8 cellular contexts compared by ENCODE assay signal in the genomic region with DNA sequence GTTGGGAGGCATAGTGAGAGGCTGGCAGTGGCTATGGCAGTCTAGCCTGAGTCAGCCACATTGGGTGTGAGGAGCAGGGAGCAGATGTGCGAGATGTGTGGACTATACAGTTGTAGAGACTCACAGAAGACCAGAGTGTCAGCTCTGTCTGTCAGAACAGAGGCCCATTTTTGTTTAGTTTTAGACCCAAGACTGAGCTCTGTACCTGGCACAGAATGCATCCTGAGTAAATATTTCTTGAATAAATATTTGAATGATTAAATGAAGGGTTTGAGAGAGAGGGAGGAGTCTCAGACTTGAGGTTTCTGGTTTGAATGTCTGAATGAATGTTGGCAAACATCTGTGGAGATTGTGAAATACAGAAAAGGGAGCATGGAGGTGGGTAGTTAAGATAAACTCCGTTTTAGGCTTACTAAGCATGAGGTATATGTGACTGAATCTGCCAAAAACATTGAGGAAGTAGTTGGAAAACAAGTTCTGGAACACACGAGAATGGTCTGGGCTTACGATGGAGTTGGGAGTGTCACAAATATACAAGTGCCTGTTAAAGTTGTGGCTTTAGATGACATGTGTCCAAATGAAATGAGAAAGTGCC. TPM values are rescaled to one million over a fixed set of nuclear protein-coding genes. Genes with fewer than 3 reads are reported as not detected.
A peak's percentile ranks its signal among the peaks of the same experiment; 100 is the strongest.
DNase-seq lines count a peak whose midpoint lies in the region; ATAC-seq and TF ChIP-seq lines count a peak whose summit lies in the region.

No MANE protein-coding gene starts in this region.

- H4K20me1 ChIP-seq in OCI-LY1 (ENCODE audit: insufficient read depth, low read length) = no peaks in the 10 kb centered on the region

- no peak for TF ChIP-seq CTCF in OCI-LY1 (IDR thresholded peaks at IDR 0.05; ENCODE audit: low read length)
- no peak for TF ChIP-seq CTCF in ovary (IDR thresholded peaks at IDR 0.05)

- H3K4me3 ChIP-seq in OCI-LY1 (ENCODE audit: low read depth, low read length, poor library complexity, severe bottlenecking) (no peak overlapping the region), ovary (no peak overlapping the region)

- intact Hi-C loops in ovary (cut with DNase I) = loop anchor here in 1 of 4 donors (10.0 kb wide), 2 partner anchors 211 to 1141 kb away; a partner anchor contains a TSS

- H3K9ac ChIP-seq in OCI-LY1 (ENCODE audit: low read length) = no peak overlapping the region

- 21 to 26% (median 26%) methylated on average over 4 of the region's 4 CpGs for WGBS in ovary, 3 donors

- H3K4me1 ChIP-seq in OCI-LY1 (ENCODE audit: insufficient read depth, low read length, severe bottlenecking) = peaks cover 23% of the 10 kb centered on the region
- H3K4me1 ChIP-seq in ovary (ENCODE audit: insufficient read depth) = peaks cover 21% of the 10 kb centered on the region

- no peaks in the 10 kb centered on the region for H3K9me2 ChIP-seq in OCI-LY1 (ENCODE audit: low read depth, low read length)

- H3K27ac ChIP-seq in OCI-LY1 (ENCODE audit: low read depth, low read length, poor library complexity, severe bottlenecking) = peak overlapping the region; percentile 14
- peak overlapping the region in 1 of 2 donors; percentile 11 for H3K27ac ChIP-seq in ovary

- H3F3A ChIP-seq in OCI-LY1 (ENCODE audit: insufficient read depth, low read length) = no peaks in the 10 kb centered on the region

- TF ChIP-seq POLR2A in ovary (IDR thresholded peaks at IDR 0.05) = no peak

- H3K9me3 ChIP-seq in OCI-LY1 (ENCODE audit: low read length) (no peaks in the 10 kb centered on the region), ovary (no peaks in the 10 kb centered on the region)

- H3K4me2 ChIP-seq in OCI-LY1 (ENCODE audit: low read length) = no peak overlapping the region

- peaks cover 52% of the 10 kb centered on the region for H3K79me2 ChIP-seq in OCI-LY1 (ENCODE audit: insufficient read depth, low read length)

- H3K27me3 ChIP-seq in OCI-LY1 (ENCODE audit: insufficient read depth, low read length) (no peaks in the 10 kb centered on the region), ovary (no peaks in the 10 kb centered on the region)

- H2AFZ ChIP-seq in OCI-LY1 (ENCODE audit: low read length) = no peak overlapping the region

- H3K36me3 ChIP-seq in OCI-LY1 (ENCODE audit: insufficient read depth, low read length) (peaks cover 20% of the 10 kb centered on the region; the same call in 1 of the 2 replicates), ovary (no peaks in the 10 kb centered on the region)

- TF ChIP-seq EP300 in ovary (IDR thresholded peaks at IDR 0.05) = no peak

- ATAC-seq in esophagus mucosa (peak; percentile 64), HG03432 (IDR thresholded peaks at IDR 0.05; ENCODE audit: unreplicated experiment) (no peak), HG02798 (IDR thresholded peaks at IDR 0.05; ENCODE audit: poor library complexity, unreplicated experiment) (no peak)

- DNase-seq in EH (ENCODE audit: low read depth) = peak; percentile 57
- DNase-seq in renal cortical epithelial cell (ENCODE audit: low read depth) = peak; percentile 86
- DNase-seq in COLO668 (lab: John Stamatoyannopoulos, UW; ENCODE audit: unreplicated experiment) = no peak
- no peak for DNase-seq in ovary

RNA-seq across cellular contexts. Expression of a gene that starts 3.6 kb away (rescaled TPM):
- 30.8 TPM for total RNA-seq in esophagus mucosa
- 14.2 and 53.8 TPM in 2 replicates for total RNA-seq in renal cortical epithelial cell
- 10 to 100 TPM; 16.0 to 58.0 (median 51.9) TPM for total RNA-seq in ovary
- polyA plus RNA-seq in ovary = 10 to 100 TPM; 11.5 to 37.1 TPM

RNA-seq across cellular contexts. Expression of a gene that starts 23.5 kb away (rescaled TPM):
- total RNA-seq in esophagus mucosa = 36.8 TPM
- total RNA-seq in renal cortical epithelial cell = 52.3 and 55.3 TPM in 2 replicates
- 10 to 100 TPM; 36.2 to 61.0 (median 52.5) TPM for total RNA-seq in ovary
- polyA plus RNA-seq in ovary = 10 to 100 TPM; 31.7 to 50.6 TPM

Comparison
In these comparisons a context has a peak if more than half of its experiments do, and no peak if none do; other contexts are left out.
1. DNase-seq: peak in EH (single experiment) and renal cortical epithelial cell (single experiment); none in COLO668 (single experiment) and ovary (0 of 5).